36 cellular contexts compared by ENCODE assay signal in the genomic region with DNA sequence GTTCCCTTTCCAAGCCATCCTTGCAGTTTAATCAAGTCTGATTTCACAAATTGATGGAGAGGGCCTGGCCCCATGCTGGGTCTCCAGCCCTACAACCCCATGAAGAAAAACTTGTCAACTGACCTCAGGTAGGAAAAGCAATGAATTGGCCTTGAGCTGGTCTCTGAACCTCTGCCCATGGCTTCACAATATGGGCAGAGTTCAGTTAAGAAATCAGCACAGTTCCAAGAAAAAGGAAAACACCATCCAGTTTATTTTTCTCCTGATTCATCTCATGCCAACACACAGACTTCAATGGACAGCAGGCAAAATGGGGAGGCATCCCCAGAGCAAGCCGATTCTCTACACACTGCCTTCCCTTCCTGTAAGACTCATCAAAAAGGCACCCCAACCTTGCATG. TPM values are rescaled to one million over a fixed set of nuclear protein-coding genes. Genes with fewer than 3 reads are reported as not detected.
"Had no signal": no experiment of that assay in that cellular context is flagged by ENCODE, and none has a peak within 500 bp of the region (broad histone marks: within the 10 kb centered on the region; RNA-seq: fewer than 3 reads in every experiment).

No MANE protein-coding gene starts in this region.

- H3K4me1 Mint-ChIP-seq: naive thymus-derived CD8-positive, alpha-beta T cell; stimulated activated effector memory CD8-positive, alpha-beta T cell treated with anti-CD3 and anti-CD28 coated beads, Interleukin-12 subunit alpha, Interleukin-12 subunit beta, amount 100 ng/mL, for 72 hours had no signal

- H3K4me1 ChIP-seq: foreskin keratinocyte, heart left ventricle, left ventricle myocardium inferior, lower lobe of right lung, testis had no signal

- H3K36me3 Mint-ChIP-seq: naive thymus-derived CD8-positive, alpha-beta T cell; stimulated activated effector memory CD8-positive, alpha-beta T cell treated with anti-CD3 and anti-CD28 coated beads, Interleukin-12 subunit alpha, Interleukin-12 subunit beta, amount 100 ng/mL, for 72 hours; type B pancreatic cell had no signal

- DNase-seq: dermis blood vessel endothelial cell; effector memory CD4-positive, alpha-beta T cell; foreskin keratinocyte; heart left ventricle; left cardiac atrium; left ventricle myocardium inferior; lower lobe of right lung; naive thymus-derived CD8-positive, alpha-beta T cell; occipital lobe; ovary; retina; stimulated activated CD4-positive, alpha-beta T cell treated with anti-CD3 and anti-CD28 coated beads, Interleukin-2, amount 100 ng/mL, for 24 hours; stimulated activated CD4-positive, alpha-beta T cell treated with anti-CD3 and anti-CD28 coated beads, Interleukin-4, amount 100 ng/mL, for 24 hours; stimulated activated naive CD4-positive, alpha-beta T cell treated with Interleukin-2 at 50 U/mL for 16 hours; stomach; substantia nigra; testis; tibial artery had no signal

- H3K9me3 Mint-ChIP-seq: naive thymus-derived CD8-positive, alpha-beta T cell; stimulated activated effector memory CD8-positive, alpha-beta T cell treated with anti-CD3 and anti-CD28 coated beads, Interleukin-12 subunit alpha, Interleukin-12 subunit beta, amount 100 ng/mL, for 72 hours; type B pancreatic cell had no signal

- H3K4me3 ChIP-seq: coronary artery, esophagus muscularis mucosa, gastroesophageal sphincter, heart left ventricle, hepatocyte, left ventricle myocardium inferior, lower lobe of right lung, ovary, stomach, testis, tibial artery had no signal

- H3K9me3 ChIP-seq: esophagus muscularis mucosa, gastroesophageal sphincter, heart left ventricle, left ventricle myocardium inferior, lower lobe of right lung, ovary, stomach, testis, tibial artery had no signal

- ATAC-seq: foreskin keratinocyte; gastroesophageal sphincter; heart left ventricle; left cardiac atrium; lower lobe of right lung; naive thymus-derived CD8-positive, alpha-beta T cell; sciatic nerve; stimulated activated effector memory CD8-positive, alpha-beta T cell treated with anti-CD3 and anti-CD28 coated beads, Interleukin-12 subunit alpha, Interleukin-12 subunit beta, amount 100 ng/mL, for 72 hours had no signal

- H3K27ac Mint-ChIP-seq: naive thymus-derived CD8-positive, alpha-beta T cell; stimulated activated effector memory CD8-positive, alpha-beta T cell treated with anti-CD3 and anti-CD28 coated beads, Interleukin-12 subunit alpha, Interleukin-12 subunit beta, amount 100 ng/mL, for 72 hours; type B pancreatic cell had no signal

- H3K27me3 ChIP-seq: esophagus muscularis mucosa, foreskin keratinocyte, gastroesophageal sphincter, hepatocyte, ovary, testis, tibial artery had no signal

- H3K36me3 ChIP-seq: esophagus muscularis mucosa, gastroesophageal sphincter, heart left ventricle, left ventricle myocardium inferior, lower lobe of right lung, ovary, stomach, tibial artery had no signal

- H3K27me3 Mint-ChIP-seq: naive thymus-derived CD8-positive, alpha-beta T cell; type B pancreatic cell had no signal

- H3K4me3 Mint-ChIP-seq: naive thymus-derived CD8-positive, alpha-beta T cell; stimulated activated effector memory CD8-positive, alpha-beta T cell treated with anti-CD3 and anti-CD28 coated beads, Interleukin-12 subunit alpha, Interleukin-12 subunit beta, amount 100 ng/mL, for 72 hours; type B pancreatic cell had no signal

- H3K27ac ChIP-seq: coronary artery, esophagus muscularis mucosa, foreskin keratinocyte, gastroesophageal sphincter, heart left ventricle, hepatocyte, left ventricle myocardium inferior, lower lobe of right lung, ovary, stomach, testis, tibial artery had no signal

RNA-seq across cellular contexts. Expression of a gene that starts 3.3 kb away (rescaled TPM):
- total RNA-seq: dermis blood vessel endothelial cell; endothelial cell of umbilical vein; epithelial cell of proximal tubule; esophagus muscularis mucosa; fibroblast of lung; foreskin keratinocyte; gastroesophageal sphincter; heart left ventricle; hepatocyte; kidney epithelial cell; left cardiac atrium; left ventricle myocardium inferior; lower lobe of right lung; mesenteric fat pad; myocyte; naive thymus-derived CD8-positive, alpha-beta T cell; occipital lobe; pulmonary artery endothelial cell; skeletal muscle tissue; stomach; testis; urinary bladder had no signal
- polyA plus RNA-seq: endothelial cell of umbilical vein; fibroblast of lung; foreskin keratinocyte; naive thymus-derived CD8-positive, alpha-beta T cell; ovary; stomach; urinary bladder had no signal

RNA-seq across cellular contexts. Expression of a gene that starts 20.4 kb away (rescaled TPM):
- total RNA-seq: endothelial cell of umbilical vein; fibroblast of lung; foreskin keratinocyte; gastroesophageal sphincter; heart left ventricle; left ventricle myocardium inferior; lower lobe of right lung; myocyte; naive thymus-derived CD8-positive, alpha-beta T cell; occipital lobe; posterior vena cava; pulmonary artery endothelial cell; sciatic nerve; testis; urinary bladder had no signal
- polyA plus RNA-seq: endothelial cell of umbilical vein; foreskin keratinocyte; heart left ventricle; naive thymus-derived CD8-positive, alpha-beta T cell; neural cell; urinary bladder had no signal
